18 cellular contexts compared by ENCODE assay signal in the genomic region with DNA sequence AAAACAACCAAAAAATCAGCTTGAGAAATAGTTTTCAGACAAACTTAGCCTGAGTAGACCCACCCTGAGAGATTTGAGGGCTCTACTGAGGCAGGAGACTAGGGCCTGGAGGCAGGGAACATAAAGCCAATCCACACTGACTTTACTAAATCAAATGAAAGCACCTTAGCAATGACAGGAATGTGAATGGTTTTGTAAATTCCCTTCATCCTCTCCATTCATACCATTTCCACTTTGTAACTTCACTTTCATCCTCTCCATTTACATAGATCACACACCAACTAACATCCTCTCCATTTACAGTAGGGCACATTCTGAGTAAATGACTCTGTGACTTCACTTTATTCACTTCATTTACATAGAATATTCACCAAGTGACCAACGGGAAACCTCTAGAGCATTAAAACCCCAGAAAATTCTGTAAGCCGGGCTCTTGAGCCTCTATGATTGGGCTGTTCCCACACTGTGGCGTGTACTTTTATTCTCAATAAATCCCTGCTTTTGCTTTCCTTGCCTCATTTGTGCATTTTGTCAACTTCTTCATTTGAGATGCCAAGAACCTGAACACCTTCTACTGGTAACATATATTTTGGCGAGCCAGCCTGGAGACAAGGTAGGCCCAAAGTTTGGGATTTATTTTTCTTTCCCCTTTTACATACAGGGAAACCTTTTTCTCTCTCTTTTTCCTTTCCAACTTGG.
DNase-seq lines count a peak whose midpoint lies in the region; ATAC-seq and TF ChIP-seq lines count a peak whose summit lies in the region.
"Had no signal": no experiment of that assay in that cellular context is flagged by ENCODE, and none has a peak within 500 bp of the region (broad histone marks: within the 10 kb centered on the region; RNA-seq: fewer than 3 reads in every experiment).

No MANE protein-coding gene starts in this region.

- H3K27ac Mint-ChIP-seq in HFFc6 = peak overlapping the region; percentile 76
- H3K27ac Mint-ChIP-seq in endodermal cell = peak overlapping the region; percentile 10
- H3K27ac Mint-ChIP-seq: activated CD4-positive, alpha-beta memory T cell treated with anti-CD3 and anti-CD28 coated beads for 36 hours; activated naive CD4-positive, alpha-beta T cell treated with anti-CD3 and anti-CD28 coated beads, Interleukin-2, amount 50 U/mL, for 24 hours; stimulated activated naive CD8-positive, alpha-beta T cell treated with anti-CD3 and anti-CD28 coated beads, Interleukin-15, amount 100 ng/mL, for 72 hours had no signal

- TF ChIP-seq CTCF in HFFc6 (IDR thresholded peaks at IDR 0.05) = no peak
- no peak for TF ChIP-seq CTCF in endodermal cell (conservative IDR thresholded peaks at IDR 0.05)

- H3K9me3 ChIP-seq in endodermal cell (ENCODE audit: control insufficient read depth, low read length) (no peaks in the 10 kb centered on the region), subcutaneous abdominal adipose tissue (ENCODE audit: control insufficient read depth in 5 of 5, low read length in 5 of 5) (no peaks in the 10 kb centered on the region)
- H3K9me3 ChIP-seq: BLaER1, colonic mucosa, right atrium auricular region had no signal

- H3K27me3 Mint-ChIP-seq in HFFc6 (ENCODE audit: insufficient read depth) = peaks cover 6% of the 10 kb centered on the region
- no peaks in the 10 kb centered on the region for H3K27me3 Mint-ChIP-seq in endodermal cell (ENCODE audit: insufficient read depth)
- H3K27me3 Mint-ChIP-seq: stimulated activated naive CD8-positive, alpha-beta T cell treated with anti-CD3 and anti-CD28 coated beads, Interleukin-15, amount 100 ng/mL, for 72 hours had no signal

- H3K4me1 Mint-ChIP-seq in HFFc6 (ENCODE audit: low read depth) = peaks cover 19% of the 10 kb centered on the region
- H3K4me1 Mint-ChIP-seq in endodermal cell = peaks cover 54% of the 10 kb centered on the region
- H3K4me1 Mint-ChIP-seq: activated naive CD4-positive, alpha-beta T cell treated with anti-CD3 and anti-CD28 coated beads, Interleukin-2, amount 50 U/mL, for 24 hours; stimulated activated naive CD8-positive, alpha-beta T cell treated with anti-CD3 and anti-CD28 coated beads, Interleukin-15, amount 100 ng/mL, for 72 hours had no signal

- DNase-seq in HFFc6 (no peak), endodermal cell (peak; percentile 58), islet precursor cell (peak; percentile 54), hypothalamus (lab: John Stamatoyannopoulos, UW) (no peak)
- DNase-seq in stimulated activated CD8-positive, alpha-beta memory T cell treated with anti-CD3 and anti-CD28 coated beads, Interleukin-4, amount 100 ng/mL, for 48 hours = no peak
- DNase-seq: activated CD4-positive, alpha-beta memory T cell treated with anti-CD3 and anti-CD28 coated beads for 36 hours; activated T-cell treated with anti-CD3 and anti-CD28 coated beads, Interleukin-2, amount 50 U/mL, for 1 hour; NCI-H1417 treated with DMSO at 0.1 percent for 48 hours; NCI-H774; PC-3; SIG-M5; stimulated activated naive CD8-positive, alpha-beta T cell treated with anti-CD3 and anti-CD28 coated beads, Interleukin-15, amount 100 ng/mL, for 72 hours had no signal

- 42 to 56% methylated on average over 4 of the region's 4 CpGs for WGBS in endodermal cell (ENCODE audit: insufficient coverage in 1 of 2, insufficient read length in 1 of 2), 2 experiments

- no peak for ATAC-seq in HG02884 (IDR thresholded peaks at IDR 0.05; ENCODE audit: unreplicated experiment)
- ATAC-seq: PC-3; stimulated activated naive CD8-positive, alpha-beta T cell treated with anti-CD3 and anti-CD28 coated beads, Interleukin-15, amount 100 ng/mL, for 72 hours had no signal

- H3K36me3 Mint-ChIP-seq in HFFc6 (ENCODE audit: low read depth) = no peaks in the 10 kb centered on the region
- H3K36me3 Mint-ChIP-seq in endodermal cell (ENCODE audit: low read depth) = peaks cover 53% of the 10 kb centered on the region
- H3K36me3 Mint-ChIP-seq: activated CD4-positive, alpha-beta memory T cell treated with anti-CD3 and anti-CD28 coated beads for 36 hours; activated naive CD4-positive, alpha-beta T cell treated with anti-CD3 and anti-CD28 coated beads, Interleukin-2, amount 50 U/mL, for 24 hours had no signal

- H3K4me3 ChIP-seq in endodermal cell (ENCODE audit: low read length) (no peak overlapping the region), subcutaneous abdominal adipose tissue (ENCODE audit: low read depth in 1 of 5, low read length in 5 of 5) (no peak overlapping the region)
- H3K4me3 ChIP-seq: BLaER1, colonic mucosa, right atrium auricular region had no signal

- H3K36me3 ChIP-seq in endodermal cell (ENCODE audit: control insufficient read depth, insufficient read depth, low read length) = peaks cover 50% of the 10 kb centered on the region
- no peaks in the 10 kb centered on the region for H3K36me3 ChIP-seq in subcutaneous abdominal adipose tissue (ENCODE audit: control insufficient read depth in 5 of 5, insufficient read depth in 5 of 5, low read length in 5 of 5)
- H3K36me3 ChIP-seq: BLaER1, colonic mucosa, right atrium auricular region had no signal

- no peaks in the 10 kb centered on the region for H3K27me3 ChIP-seq in endodermal cell (ENCODE audit: control insufficient read depth, insufficient read depth, low read length, poor library complexity, severe bottlenecking)
- no peaks in the 10 kb centered on the region for H3K27me3 ChIP-seq in subcutaneous abdominal adipose tissue (ENCODE audit: control insufficient read depth in 5 of 5, insufficient read depth in 4 of 5, low read length in 5 of 5)
- H3K27me3 ChIP-seq: BLaER1, colonic mucosa, right atrium auricular region had no signal

- H3K27ac ChIP-seq in endodermal cell (ENCODE audit: low read depth, low read length) (no peak overlapping the region), subcutaneous abdominal adipose tissue (ENCODE audit: low read depth, low read length) (peak overlapping the region; percentile 66)
- H3K27ac ChIP-seq: BLaER1, colonic mucosa, right atrium auricular region had no signal

- peaks cover 13% of the 10 kb centered on the region for H3K4me1 ChIP-seq in endodermal cell (ENCODE audit: control insufficient read depth, insufficient read depth, low read length)
- H3K4me1 ChIP-seq in subcutaneous abdominal adipose tissue (ENCODE audit: control insufficient read depth in 5 of 5, insufficient read depth in 5 of 5, low read length in 5 of 5) = peaks cover 0 to 16% (median 11%) of the 10 kb centered on the region in 5 donors
- H3K4me1 ChIP-seq: BLaER1, colonic mucosa had no signal

- peak overlapping the region; percentile 56; the same call in 1 of the 2 replicates for H3K4me3 Mint-ChIP-seq in HFFc6
- H3K4me3 Mint-ChIP-seq in endodermal cell = peak overlapping the region; percentile 47
- H3K4me3 Mint-ChIP-seq: activated CD4-positive, alpha-beta memory T cell treated with anti-CD3 and anti-CD28 coated beads for 36 hours; activated naive CD4-positive, alpha-beta T cell treated with anti-CD3 and anti-CD28 coated beads, Interleukin-2, amount 50 U/mL, for 24 hours; stimulated activated naive CD8-positive, alpha-beta T cell treated with anti-CD3 and anti-CD28 coated beads, Interleukin-15, amount 100 ng/mL, for 72 hours had no signal

- H3K9ac ChIP-seq in endodermal cell (ENCODE audit: extremely low read depth, low read length, poor library complexity, severe bottlenecking) (no peak overlapping the region), subcutaneous abdominal adipose tissue (ENCODE audit: low read length in 5 of 5) (no peak overlapping the region)
- H3K9ac ChIP-seq: BLaER1 had no signal

- no peaks in the 10 kb centered on the region for H3K9me3 Mint-ChIP-seq in HFFc6
- H3K9me3 Mint-ChIP-seq in endodermal cell = no peaks in the 10 kb centered on the region
- H3K9me3 Mint-ChIP-seq: activated CD4-positive, alpha-beta memory T cell treated with anti-CD3 and anti-CD28 coated beads for 36 hours; activated naive CD4-positive, alpha-beta T cell treated with anti-CD3 and anti-CD28 coated beads, Interleukin-2, amount 50 U/mL, for 24 hours; stimulated activated naive CD8-positive, alpha-beta T cell treated with anti-CD3 and anti-CD28 coated beads, Interleukin-15, amount 100 ng/mL, for 72 hours had no signal

Comparison
In these comparisons a context has a peak if more than half of its experiments do, and no peak if none do; other contexts are left out.
1. DNase-seq: peak in endodermal cell (single experiment) and islet precursor cell (single experiment); none in HFFc6 (single experiment), hypothalamus (0 of 51) and stimulated activated CD8-positive, alpha-beta memory T cell treated with anti-CD3 and anti-CD28 coated beads, Interleukin-4, amount 100 ng/mL, for 48 hours (single experiment).